Comparison of ENCODE assay signal across 7 cellular contexts in the genomic region with DNA sequence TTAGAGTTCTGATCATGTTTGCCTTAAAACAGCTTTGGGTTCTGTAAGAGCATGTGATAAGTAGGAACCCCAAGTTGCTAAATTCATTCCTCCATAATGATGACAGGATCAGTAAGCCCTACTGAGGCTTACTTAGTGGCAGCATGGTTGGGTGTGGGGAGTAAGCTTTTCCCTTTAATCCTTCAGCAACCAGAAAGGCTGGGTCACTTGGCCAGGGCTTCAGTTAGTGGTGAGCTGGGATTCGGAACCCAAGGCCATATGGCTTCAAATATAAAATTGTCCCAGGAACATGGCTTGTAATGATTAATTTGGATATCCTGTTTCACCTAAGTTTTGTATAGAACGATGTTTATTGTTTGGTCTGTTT. TPM values are rescaled to one million over a fixed set of nuclear protein-coding genes. Genes with fewer than 3 reads are reported as not detected.
DNase-seq lines count a peak whose midpoint lies in the region; ATAC-seq, FAIRE-seq and TF ChIP-seq lines count a peak whose summit lies in the region.

No MANE protein-coding gene starts in this region.

- H3K4me1 Mint-ChIP-seq in GM23338 (no peaks in the 10 kb centered on the region; the same call in 2 of the 3 replicates), chondrocyte (ENCODE audit: low read depth) (peaks cover 11% of the 10 kb centered on the region)

- H3K4me3 ChIP-seq in GM23338, result peak overlapping the region; percentile 93
- H3K4me3 ChIP-seq in MM.1S (ENCODE audit: low read length), result peak overlapping the region; percentile 93

- no peaks in the 10 kb centered on the region for H3K36me3 ChIP-seq in GM23338 (ENCODE audit: insufficient read depth)
- no peaks in the 10 kb centered on the region for H3K36me3 ChIP-seq in MM.1S (replicated peaks; ENCODE audit: insufficient read depth, low read length)

- H3K9me3 Mint-ChIP-seq in GM23338 (peaks cover 25% of the 10 kb centered on the region), chondrocyte (ENCODE audit: low read depth) (no peaks in the 10 kb centered on the region)

- peaks cover 25% of the 10 kb centered on the region for H3K27me3 ChIP-seq in GM23338 (ENCODE audit: insufficient read depth)
- no peaks in the 10 kb centered on the region for H3K27me3 ChIP-seq in MM.1S (replicated peaks; ENCODE audit: insufficient read depth, low read length)

- no peak for TF ChIP-seq POLR2A in GM12892 (IDR thresholded peaks at IDR 0.05; ENCODE audit: low read depth, low read length)

- H3K79me2 ChIP-seq in GM23338 (replicated peaks; ENCODE audit: insufficient read depth) (peaks cover 22% of the 10 kb centered on the region), MM.1S (ENCODE audit: low read length) (peaks cover 27% of the 10 kb centered on the region)

- TF ChIP-seq CTCF in GM23338 (conservative IDR thresholded peaks at IDR 0.05; ENCODE audit: low read depth in 2 of 2) (no peak), MM.1S (IDR thresholded peaks at IDR 0.05; ENCODE audit: low read length) (no peak), chondrocyte (IDR thresholded peaks at IDR 0.05) (no peak)

- H3K4me1 ChIP-seq in GM23338 (ENCODE audit: insufficient read depth), result peaks cover 6% of the 10 kb centered on the region
- H3K4me1 ChIP-seq in MM.1S (ENCODE audit: low read length), result peaks cover 3% of the 10 kb centered on the region; the same call in 1 of the 2 replicates

- H3K4me3 Mint-ChIP-seq in GM23338 (peak overlapping the region; percentile 99), chondrocyte (ENCODE audit: unreplicated experiment) (peak overlapping the region; percentile 98)

- peak; percentile 15 for ATAC-seq in GM23338

- H3F3A ChIP-seq in GM23338 (replicated peaks; ENCODE audit: low read depth) (no peaks in the 10 kb centered on the region), MM.1S (ENCODE audit: insufficient read depth, low read length) (no peaks in the 10 kb centered on the region)

- H3K27me3 Mint-ChIP-seq in GM23338 (ENCODE audit: insufficient read depth, low read depth, poor library complexity), result peaks cover 8% of the 10 kb centered on the region
- H3K27me3 Mint-ChIP-seq in chondrocyte (ENCODE audit: low read depth), result peaks cover 16% of the 10 kb centered on the region

- H3K4me2 ChIP-seq in GM23338 (peak overlapping the region; percentile 95), MM.1S (ENCODE audit: low read depth, low read length) (peak overlapping the region; percentile 84)

- H3K9ac ChIP-seq in MM.1S (ENCODE audit: low read length), result peak overlapping the region; percentile 97; the same call in 1 of the 2 replicates

- no peak for DNase-seq in GM12892 (ENCODE audit: insufficient read length)
- no peak for DNase-seq in GM23338 (ENCODE audit: low spot score)
- no peak for DNase-seq in MM.1S
- no peak for DNase-seq in chondrocyte (ENCODE audit: low spot score)
- peak; percentile 12 for DNase-seq in medulla oblongata (ENCODE audit: extremely low spot score)
- no peak for DNase-seq in SKM-1 treated with dmso at 0.1 percent for 144 hours (lab: John Stamatoyannopoulos, UW; ENCODE audit: unreplicated experiment)
- no peak for DNase-seq in T1000 (lab: John Stamatoyannopoulos, UW)

- no peaks in the 10 kb centered on the region for H4K20me1 ChIP-seq in GM23338 (replicated peaks; ENCODE audit: insufficient read depth)
- no peaks in the 10 kb centered on the region for H4K20me1 ChIP-seq in MM.1S (ENCODE audit: insufficient read depth, low read length)

- peak overlapping the region; percentile 98; the same call in 1 of the 2 replicates for H3K27ac Mint-ChIP-seq in GM23338
- peak overlapping the region; percentile 93 for H3K27ac Mint-ChIP-seq in chondrocyte (ENCODE audit: unreplicated experiment)

- peak; percentile 70 for FAIRE-seq in GM12892 (lab: Jason Lieb, UNC)

- H2AFZ ChIP-seq in GM23338, result peak overlapping the region; percentile 99
- peak overlapping the region; percentile 85 for H2AFZ ChIP-seq in MM.1S (ENCODE audit: low read length)

- no peak overlapping the region for H3K27ac ChIP-seq in GM23338 (ENCODE audit: low read depth)
- no peak overlapping the region for H3K27ac ChIP-seq in MM.1S (ENCODE audit: low read length)

- peaks cover 27% of the 10 kb centered on the region for H3K36me3 Mint-ChIP-seq in GM23338 (ENCODE audit: low read depth)
- H3K36me3 Mint-ChIP-seq in chondrocyte (ENCODE audit: low read depth), result no peaks in the 10 kb centered on the region

- H3K9me2 ChIP-seq in GM23338 (ENCODE audit: insufficient read depth) (no peaks in the 10 kb centered on the region; the same call in 1 of the 2 replicates), MM.1S (replicated peaks; ENCODE audit: insufficient read depth, low read length) (no peaks in the 10 kb centered on the region)

- no peaks in the 10 kb centered on the region for H3K9me3 ChIP-seq in MM.1S (replicated peaks; ENCODE audit: insufficient read depth, low read length)

TF ChIP-seq in GM23338, 12 proteins besides CTCF, POLR2A, EP300 and RAD21 (continues in another document):
- TF ChIP-seq, protein P1, sequence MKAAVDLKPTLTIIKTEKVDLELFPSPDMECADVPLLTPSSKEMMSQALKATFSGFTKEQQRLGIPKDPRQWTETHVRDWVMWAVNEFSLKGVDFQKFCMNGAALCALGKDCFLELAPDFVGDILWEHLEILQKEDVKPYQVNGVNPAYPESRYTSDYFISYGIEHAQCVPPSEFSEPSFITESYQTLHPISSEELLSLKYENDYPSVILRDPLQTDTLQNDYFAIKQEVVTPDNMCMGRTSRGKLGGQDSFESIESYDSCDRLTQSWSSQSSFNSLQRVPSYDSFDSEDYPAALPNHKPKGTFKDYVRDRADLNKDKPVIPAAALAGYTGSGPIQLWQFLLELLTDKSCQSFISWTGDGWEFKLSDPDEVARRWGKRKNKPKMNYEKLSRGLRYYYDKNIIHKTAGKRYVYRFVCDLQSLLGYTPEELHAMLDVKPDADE (IDR thresholded peaks at IDR 0.05), result no peak
- TF ChIP-seq, protein P2, sequence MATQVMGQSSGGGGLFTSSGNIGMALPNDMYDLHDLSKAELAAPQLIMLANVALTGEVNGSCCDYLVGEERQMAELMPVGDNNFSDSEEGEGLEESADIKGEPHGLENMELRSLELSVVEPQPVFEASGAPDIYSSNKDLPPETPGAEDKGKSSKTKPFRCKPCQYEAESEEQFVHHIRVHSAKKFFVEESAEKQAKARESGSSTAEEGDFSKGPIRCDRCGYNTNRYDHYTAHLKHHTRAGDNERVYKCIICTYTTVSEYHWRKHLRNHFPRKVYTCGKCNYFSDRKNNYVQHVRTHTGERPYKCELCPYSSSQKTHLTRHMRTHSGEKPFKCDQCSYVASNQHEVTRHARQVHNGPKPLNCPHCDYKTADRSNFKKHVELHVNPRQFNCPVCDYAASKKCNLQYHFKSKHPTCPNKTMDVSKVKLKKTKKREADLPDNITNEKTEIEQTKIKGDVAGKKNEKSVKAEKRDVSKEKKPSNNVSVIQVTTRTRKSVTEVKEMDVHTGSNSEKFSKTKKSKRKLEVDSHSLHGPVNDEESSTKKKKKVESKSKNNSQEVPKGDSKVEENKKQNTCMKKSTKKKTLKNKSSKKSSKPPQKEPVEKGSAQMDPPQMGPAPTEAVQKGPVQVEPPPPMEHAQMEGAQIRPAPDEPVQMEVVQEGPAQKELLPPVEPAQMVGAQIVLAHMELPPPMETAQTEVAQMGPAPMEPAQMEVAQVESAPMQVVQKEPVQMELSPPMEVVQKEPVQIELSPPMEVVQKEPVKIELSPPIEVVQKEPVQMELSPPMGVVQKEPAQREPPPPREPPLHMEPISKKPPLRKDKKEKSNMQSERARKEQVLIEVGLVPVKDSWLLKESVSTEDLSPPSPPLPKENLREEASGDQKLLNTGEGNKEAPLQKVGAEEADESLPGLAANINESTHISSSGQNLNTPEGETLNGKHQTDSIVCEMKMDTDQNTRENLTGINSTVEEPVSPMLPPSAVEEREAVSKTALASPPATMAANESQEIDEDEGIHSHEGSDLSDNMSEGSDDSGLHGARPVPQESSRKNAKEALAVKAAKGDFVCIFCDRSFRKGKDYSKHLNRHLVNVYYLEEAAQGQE (IDR thresholded peaks at IDR 0.05; ENCODE audit: unreplicated experiment), result no peak
- no peak for TF ChIP-seq POLR2AphosphoS5 (IDR thresholded peaks at IDR 0.05; ENCODE audit: low read depth)
- no peak for TF ChIP-seq ZNF114 (CRISPR knock-in tag; IDR thresholded peaks at IDR 0.05)

RNA-seq across cellular contexts. Expression of a gene that starts 0.8 kb away (rescaled TPM):
- 12.0 TPM for polyA plus RNA-seq in GM12892 (2012; ENCODE audit: missing spikeins)
- 17.0 and 17.8 TPM in 2 replicates for total RNA-seq in GM23338 (2014; rRNA removed; shearing (Covaris generic))
- 8.8 and 9.4 TPM in 2 replicates for polyA plus RNA-seq in GM23338 (2016; fragmentation: Nextera tagmentation; extraction: Ambion mirVana)
- 1.9 to 3.3 TPM (median 2.1 TPM) in 3 replicates for total RNA-seq in chondrocyte
